ENCODE assay signal across 3 cellular contexts in the genomic region with DNA sequence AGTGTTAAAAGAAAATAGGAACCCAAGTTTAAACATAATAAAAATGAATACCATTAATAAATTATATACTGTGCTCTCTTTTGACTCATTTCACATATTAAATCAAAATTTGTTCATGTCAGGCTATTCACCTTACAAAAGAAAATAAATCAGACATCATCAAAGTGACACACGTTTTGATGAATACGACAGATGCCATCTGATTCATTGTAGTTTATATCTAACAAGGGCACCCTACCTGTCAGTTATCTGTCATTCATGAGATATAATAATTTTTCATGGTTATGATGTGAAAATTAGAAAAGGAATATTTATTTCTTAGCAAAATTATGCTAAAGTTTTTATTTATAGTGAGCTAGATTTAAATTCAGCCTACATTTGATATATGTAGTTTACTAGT.
"Had no signal": no experiment of that assay in that cellular context is flagged by ENCODE, and none has a peak within 500 bp of the region (broad histone marks: within the 10 kb centered on the region; RNA-seq: fewer than 3 reads in every experiment).

No MANE protein-coding gene starts in this region.

- H3K4me3 ChIP-seq: GM12878 had no signal

- DNase-seq: GDM1, GF-D8 had no signal
